Comparison of ENCODE assay signal across 16 cellular contexts in genomic region chr14:45868377-45868776, GRCh38.
A peak's percentile ranks its signal among the peaks of the same experiment; 100 is the strongest.
DNase-seq lines count a peak whose midpoint lies in the region; ATAC-seq and TF ChIP-seq lines count a peak whose summit lies in the region.
"Had no signal": no experiment of that assay in that cellular context is flagged by ENCODE, and none has a peak within 500 bp of the region (broad histone marks: within the 10 kb centered on the region; RNA-seq: fewer than 3 reads in every experiment).

No MANE protein-coding gene starts in this region.

- DNase-seq in GM12864 (ENCODE audit: low read depth) (peak; percentile 74), Right ventricle myocardium inferior (ENCODE audit: missing footprints) (no peak), iPS-NIHi11 (ENCODE audit: low spot score) (no peak), omental fat pad (ENCODE audit: low spot score) (no peak), cortex of kidney (lab: John Stamatoyannopoulos, UW) (no peak)
- DNase-seq: activated CD4-positive, alpha-beta T cell treated with anti-CD3 and anti-CD28 coated beads for 4 hours; activated T-cell treated with anti-CD3 and anti-CD28 coated beads, Interleukin-2, amount 50 U/mL, for 1 hour; CD8-positive, alpha-beta T cell; head of caudate nucleus; kidney; NCI-H2081 treated with DMSO at 0.1 percent for 48 hours; NCI-H82 had no signal

- TF ChIP-seq CTCF in GM12864 (IDR thresholded peaks at IDR 0.05; ENCODE audit: low read depth, low read length, missing control alignments), result no peak
- no peak for TF ChIP-seq CTCF in omental fat pad (IDR thresholded peaks at IDR 0.05)

- intact Hi-C loops in Right ventricle myocardium inferior (cut with DNase I), result no loop called here

- no peak overlapping the region for H3K4me3 ChIP-seq in GM12864 (ENCODE audit: low read depth, low read length)
- H3K4me3 ChIP-seq: smooth muscle cell had no signal

- peak; percentile 58 for ATAC-seq in GM19452 (IDR thresholded peaks at IDR 0.05; ENCODE audit: unreplicated experiment)
- ATAC-seq in HG02798 (IDR thresholded peaks at IDR 0.05; ENCODE audit: poor library complexity, unreplicated experiment), result peak; percentile 63
- peak; percentile 85 for ATAC-seq in HG03439 (IDR thresholded peaks at IDR 0.05; ENCODE audit: unreplicated experiment)
- no peak for ATAC-seq in Right ventricle myocardium inferior
- no peak for ATAC-seq in omental fat pad (ENCODE audit: low FRiP score)
- ATAC-seq: CD8-positive, alpha-beta T cell had no signal

Comparison
In these comparisons a context has a peak if more than half of its experiments do, and no peak if none do; other contexts are left out.
1. ATAC-seq: peak in GM19452 (single experiment), HG02798 (single experiment) and HG03439 (single experiment); none in Right ventricle myocardium inferior (single experiment) and omental fat pad (single experiment).